ENCODE assay signal across 2 cellular contexts in the genomic region with DNA sequence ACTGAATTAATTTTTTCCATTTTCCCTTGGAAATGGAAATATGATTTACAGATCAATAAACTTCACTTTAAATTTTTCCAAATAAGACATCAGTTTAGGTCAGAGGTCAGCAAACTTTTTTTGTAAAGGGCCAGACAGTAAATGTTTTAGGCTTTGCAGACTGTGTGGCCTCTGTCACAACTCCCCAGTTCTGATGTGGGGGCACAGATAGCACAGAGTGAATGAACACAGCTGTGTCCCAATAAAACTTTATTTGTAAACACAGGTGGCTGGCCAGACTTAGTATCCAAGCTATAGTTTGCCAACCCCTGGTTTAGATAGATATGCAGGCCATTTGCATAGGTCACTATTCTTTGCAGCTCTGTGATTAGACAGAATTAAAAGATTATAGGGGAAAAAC.
TF ChIP-seq lines count a peak whose summit lies in the region.

No MANE protein-coding gene starts in this region.

TF ChIP-seq in SK-N-SH, 30 proteins besides CTCF, POLR2A, EP300 and RAD21 (continued from another document):
- TF ChIP-seq, protein P1, sequence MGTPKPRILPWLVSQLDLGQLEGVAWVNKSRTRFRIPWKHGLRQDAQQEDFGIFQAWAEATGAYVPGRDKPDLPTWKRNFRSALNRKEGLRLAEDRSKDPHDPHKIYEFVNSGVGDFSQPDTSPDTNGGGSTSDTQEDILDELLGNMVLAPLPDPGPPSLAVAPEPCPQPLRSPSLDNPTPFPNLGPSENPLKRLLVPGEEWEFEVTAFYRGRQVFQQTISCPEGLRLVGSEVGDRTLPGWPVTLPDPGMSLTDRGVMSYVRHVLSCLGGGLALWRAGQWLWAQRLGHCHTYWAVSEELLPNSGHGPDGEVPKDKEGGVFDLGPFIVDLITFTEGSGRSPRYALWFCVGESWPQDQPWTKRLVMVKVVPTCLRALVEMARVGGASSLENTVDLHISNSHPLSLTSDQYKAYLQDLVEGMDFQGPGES (IDR thresholded peaks at IDR 0.05; ENCODE audit: low read depth, low read length), result no peak
- TF ChIP-seq CHD2 (IDR thresholded peaks at IDR 0.05; ENCODE audit: low read length, partially characterized antibody) (no peak), GABPA (IDR thresholded peaks at IDR 0.05; ENCODE audit: low read depth) (no peak), TCF12 (IDR thresholded peaks at IDR 0.05) (no peak), MEF2A (IDR thresholded peaks at IDR 0.05; ENCODE audit: borderline replicate concordance, low read depth) (no peak), ELF1 (IDR thresholded peaks at IDR 0.05) (no peak), RFX5 (IDR thresholded peaks at IDR 0.05; ENCODE audit: low read length) (no peak)

TF ChIP-seq in SK-N-SH treated with all-trans-retinoic acid at 6 μM for 48 hours, 23 proteins besides CTCF, POLR2A, EP300 and RAD21 (continued from another document):
- TF ChIP-seq, protein P2, sequence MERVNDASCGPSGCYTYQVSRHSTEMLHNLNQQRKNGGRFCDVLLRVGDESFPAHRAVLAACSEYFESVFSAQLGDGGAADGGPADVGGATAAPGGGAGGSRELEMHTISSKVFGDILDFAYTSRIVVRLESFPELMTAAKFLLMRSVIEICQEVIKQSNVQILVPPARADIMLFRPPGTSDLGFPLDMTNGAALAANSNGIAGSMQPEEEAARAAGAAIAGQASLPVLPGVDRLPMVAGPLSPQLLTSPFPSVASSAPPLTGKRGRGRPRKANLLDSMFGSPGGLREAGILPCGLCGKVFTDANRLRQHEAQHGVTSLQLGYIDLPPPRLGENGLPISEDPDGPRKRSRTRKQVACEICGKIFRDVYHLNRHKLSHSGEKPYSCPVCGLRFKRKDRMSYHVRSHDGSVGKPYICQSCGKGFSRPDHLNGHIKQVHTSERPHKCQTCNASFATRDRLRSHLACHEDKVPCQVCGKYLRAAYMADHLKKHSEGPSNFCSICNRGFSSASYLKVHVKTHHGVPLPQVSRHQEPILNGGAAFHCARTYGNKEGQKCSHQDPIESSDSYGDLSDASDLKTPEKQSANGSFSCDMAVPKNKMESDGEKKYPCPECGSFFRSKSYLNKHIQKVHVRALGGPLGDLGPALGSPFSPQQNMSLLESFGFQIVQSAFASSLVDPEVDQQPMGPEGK (CRISPR knock-in tag; IDR thresholded peaks at IDR 0.05; ENCODE audit: borderline replicate concordance), result no peak
- TF ChIP-seq OSR1 (CRISPR knock-in tag; IDR thresholded peaks at IDR 0.05), result no peak
TF ChIP-seq in SK-N-SH treated with all-trans-retinoic acid at 6 μM for 48 hours: peak in this region for 0.
